15 cellular contexts compared by ENCODE assay signal in genomic region chr2:112301973-112302372, GRCh38. TPM values are rescaled to one million over a fixed set of nuclear protein-coding genes. Genes with fewer than 3 reads are reported as not detected.
DNase-seq lines count a peak whose midpoint lies in the region; ATAC-seq, FAIRE-seq and TF ChIP-seq lines count a peak whose summit lies in the region.
"Had no signal": no experiment of that assay in that cellular context is flagged by ENCODE, and none has a peak within 500 bp of the region (broad histone marks: within the 10 kb centered on the region; RNA-seq: fewer than 3 reads in every experiment).

No MANE protein-coding gene starts in this region.

- H3K27me3 ChIP-seq in astrocyte (ENCODE audit: insufficient read depth, low read length) (no peaks in the 10 kb centered on the region), pancreas (no peaks in the 10 kb centered on the region), GM23338 (ENCODE audit: insufficient read depth) (no peaks in the 10 kb centered on the region)

- DNase-seq in A172 (ENCODE audit: low spot score): peak; percentile 13
- no peak for DNase-seq in astrocyte (ENCODE audit: low read depth)
- DNase-seq in fibroblast of the aortic adventitia (ENCODE audit: low read depth): peak; percentile 61
- no peak for DNase-seq in pancreas
- no peak for DNase-seq in kidney tubule cell (ENCODE audit: low spot score)
- DNase-seq in GM23338 (ENCODE audit: low spot score): no peak
- no peak for DNase-seq in NCI-H748 (lab: John Stamatoyannopoulos, UW; ENCODE audit: unreplicated experiment)
- DNase-seq: 8988T; C1 segment of cervical spinal cord; Calu3; CD4-positive, alpha-beta T cell; DMS 273 treated with DMSO at 0.1 percent for 48 hours had no signal

- H3K36me3 ChIP-seq in astrocyte (ENCODE audit: insufficient read depth, low read length): no peaks in the 10 kb centered on the region
- H3K36me3 ChIP-seq in pancreas: no peaks in the 10 kb centered on the region
- H3K36me3 ChIP-seq in GM23338 (ENCODE audit: insufficient read depth): no peaks in the 10 kb centered on the region

- H3K27me3 Mint-ChIP-seq in astrocyte (ENCODE audit: low read depth, unreplicated experiment) (no peaks in the 10 kb centered on the region), GM23338 (ENCODE audit: insufficient read depth, low read depth, poor library complexity) (peaks cover 2% of the 10 kb centered on the region)
- H3K27me3 Mint-ChIP-seq: B cell; CD4-positive, alpha-beta T cell had no signal

- ATAC-seq in pancreas (peak in 3 of 4 donors; percentile 61 to 81 (median 77)), GM23338 (no peak)
- ATAC-seq: HCT116 had no signal

- H3K36me3 Mint-ChIP-seq in astrocyte (ENCODE audit: low read depth, unreplicated experiment) (peaks cover 2% of the 10 kb centered on the region), GM23338 (ENCODE audit: low read depth) (peaks cover 6% of the 10 kb centered on the region; the same call in 1 of the 3 replicates)

- no peaks in the 10 kb centered on the region for H3K9me2 ChIP-seq in GM23338 (ENCODE audit: insufficient read depth)

- no peak for FAIRE-seq in astrocyte (lab: Jason Lieb, UNC)
- FAIRE-seq in pancreas (lab: Jason Lieb, UNC): no peak
- FAIRE-seq: H54 had no signal

- H3K27ac Mint-ChIP-seq in astrocyte (ENCODE audit: unreplicated experiment) (no peak overlapping the region), GM23338 (no peak overlapping the region)
- H3K27ac Mint-ChIP-seq: B cell; CD4-positive, alpha-beta T cell had no signal

- intact Hi-C loops in pancreas (cut with DNase I): no loop called here

- H4K20me1 ChIP-seq in astrocyte (ENCODE audit: insufficient read depth, low read length) (no peaks in the 10 kb centered on the region), GM23338 (replicated peaks; ENCODE audit: insufficient read depth) (no peaks in the 10 kb centered on the region)

- H3K4me3 Mint-ChIP-seq in astrocyte (ENCODE audit: unreplicated experiment): no peak overlapping the region
- no peak overlapping the region for H3K4me3 Mint-ChIP-seq in GM23338
- H3K4me3 Mint-ChIP-seq: B cell; CD4-positive, alpha-beta T cell had no signal

- H3K9ac ChIP-seq in astrocyte (ENCODE audit: low read length): no peak overlapping the region

- H2AFZ ChIP-seq in astrocyte (ENCODE audit: low read depth, low read length) (no peak overlapping the region), GM23338 (no peak overlapping the region)

- H3K79me2 ChIP-seq in astrocyte (ENCODE audit: insufficient read depth, low read length) (no peaks in the 10 kb centered on the region), GM23338 (replicated peaks; ENCODE audit: insufficient read depth) (no peaks in the 10 kb centered on the region)

- peaks cover 11% of the 10 kb centered on the region for H3K4me1 ChIP-seq in astrocyte (ENCODE audit: insufficient read depth, low read length)
- peaks cover 0 to 11% (median 10%) of the 10 kb centered on the region in 3 donors for H3K4me1 ChIP-seq in pancreas
- no peaks in the 10 kb centered on the region for H3K4me1 ChIP-seq in GM23338 (ENCODE audit: insufficient read depth)

- no peaks in the 10 kb centered on the region for H3F3A ChIP-seq in GM23338 (replicated peaks; ENCODE audit: low read depth)

- no peaks in the 10 kb centered on the region for H3K9me3 ChIP-seq in astrocyte (ENCODE audit: insufficient read depth, low read depth, low read length)
- H3K9me3 ChIP-seq in pancreas: no peaks in the 10 kb centered on the region

- H3K4me3 ChIP-seq in astrocyte (ENCODE audit: insufficient read depth, low read depth, low read length) (no peak overlapping the region), fibroblast of the aortic adventitia (ENCODE audit: low read depth, low read length) (no peak overlapping the region), pancreas (no peak overlapping the region), GM23338 (no peak overlapping the region)

- H3K27ac ChIP-seq in astrocyte (ENCODE audit: low read depth, low read length): peak overlapping the region; percentile 13
- H3K27ac ChIP-seq in pancreas: peak overlapping the region in 1 of 4 donors; percentile 15
- H3K27ac ChIP-seq in GM23338 (ENCODE audit: low read depth): no peak overlapping the region

- peaks cover 3% of the 10 kb centered on the region for H3K9me3 Mint-ChIP-seq in astrocyte (ENCODE audit: unreplicated experiment)
- H3K9me3 Mint-ChIP-seq in GM23338: no peaks in the 10 kb centered on the region
- H3K9me3 Mint-ChIP-seq: CD4-positive, alpha-beta T cell had no signal

- peaks cover 10% of the 10 kb centered on the region for H3K4me1 Mint-ChIP-seq in astrocyte (ENCODE audit: low read depth, unreplicated experiment)
- H3K4me1 Mint-ChIP-seq in GM23338: peaks cover 3% of the 10 kb centered on the region; the same call in 2 of the 3 replicates

- H3K4me2 ChIP-seq in astrocyte (ENCODE audit: low read length) (no peak overlapping the region), GM23338 (no peak overlapping the region)

- TF ChIP-seq CTCF in astrocyte (IDR thresholded peaks at IDR 0.05; ENCODE audit: insufficient read depth, low read depth, low read length) (no peak), fibroblast of the aortic adventitia (IDR thresholded peaks at IDR 0.05; ENCODE audit: insufficient read depth, low read length) (no peak), pancreas (IDR thresholded peaks at IDR 0.05) (no peak), GM23338 (conservative IDR thresholded peaks at IDR 0.05; ENCODE audit: low read depth in 2 of 2) (no peak)

TF ChIP-seq in GM23338, 12 proteins besides CTCF, POLR2A, EP300 and RAD21 (continues in another document):
- no peak for TF ChIP-seq JUNB (IDR thresholded peaks at IDR 0.05; ENCODE audit: unreplicated experiment)
- no peak for TF ChIP-seq STAT1 (IDR thresholded peaks at IDR 0.05; ENCODE audit: unreplicated experiment)
- no peak for TF ChIP-seq CREB1 (CRISPR knock-in tag; IDR thresholded peaks at IDR 0.05; ENCODE audit: low read depth)

RNA-seq across cellular contexts. Expression of gene ZC3H6, which starts 26.6 kb away (rescaled TPM):
- total RNA-seq in A172 (2014; rRNA removed; shearing (Covaris generic)): 8.4 and 9.3 TPM in 2 replicates
- 3.9 and 7.4 TPM in 2 replicates for total RNA-seq in astrocyte
- total RNA-seq in fibroblast of the aortic adventitia (ENCODE audit: low replicate concordance): 2.9 and 7.5 TPM in 2 replicates
- 1 to 10 TPM; 5.4 to 9.3 (median 6.3) TPM for total RNA-seq in pancreas
- polyA plus RNA-seq in pancreas: 1 to 10 TPM; 2.0 to 2.4 TPM
- 6.3 and 8.0 TPM in 2 replicates for total RNA-seq in GM23338 (2014; rRNA removed; shearing (Covaris generic))
- polyA plus RNA-seq in GM23338 (2016; fragmentation: Nextera tagmentation; extraction: Ambion mirVana): 4.7 and 4.9 TPM in 2 replicates

RNA-seq across cellular contexts. Expression of gene ZC3H8, which starts 47.1 kb away (rescaled TPM):
- total RNA-seq in A172 (2014; rRNA removed; shearing (Covaris generic)): 9.0 and 10.5 TPM in 2 replicates
- 7.5 and 7.7 TPM in 2 replicates for total RNA-seq in astrocyte
- total RNA-seq in fibroblast of the aortic adventitia (ENCODE audit: low replicate concordance): 17.4 and 45.1 TPM in 2 replicates
- 1 to 10 TPM; 3.1 to 8.6 (median 4.5) TPM for total RNA-seq in pancreas
- polyA plus RNA-seq in pancreas: 1 to 10 TPM; 3.9 to 4.7 TPM
- 3.0 and 13.3 TPM in 2 replicates for total RNA-seq in GM23338 (2014; rRNA removed; shearing (Covaris generic))
- 42.8 and 49.1 TPM in 2 replicates for polyA plus RNA-seq in GM23338 (2016; fragmentation: Nextera tagmentation; extraction: Ambion mirVana)

Comparison
In these comparisons a context has a peak if more than half of its experiments do, and no peak if none do; other contexts are left out.
1. DNase-seq: peak in A172 (single experiment) and fibroblast of the aortic adventitia (single experiment); none in astrocyte (single experiment), pancreas (0 of 6), kidney tubule cell (single experiment), GM23338 (single experiment) and NCI-H748 (single experiment).